In genomic region chr9:34620061-34620994, GRCh38 we compare ENCODE assay signal across 8 cellular contexts.
A peak's percentile ranks its signal among the peaks of the same experiment; 100 is the strongest.
DNase-seq lines count a peak whose midpoint lies in the region; ATAC-seq and TF ChIP-seq lines count a peak whose summit lies in the region.

DCTN3 (minus strand) TSS chr9:34620495; CDS start chr9:34620464, 31 bp downstream.

- DNase-seq in ACHN (peak; percentile 89), NCI-H2227 treated with DMSO at 0.1 percent for 48 hours (lab: John Stamatoyannopoulos, UW) (peak; percentile 87), cardiac fibroblast (ENCODE audit: low read depth in 2 of 2) (peak; percentile 96 to 97), iris pigment epithelial cell (ENCODE audit: low read depth) (peak; percentile 96)
- DNase-seq in stimulated activated CD4-positive, alpha-beta T cell treated with anti-CD3 and anti-CD28 coated beads, Interleukin-12 subunit alpha, Interleukin-12 subunit beta, amount 100 ng/mL, for 24 hours (ENCODE audit: low read depth in 2 of 2): peak; percentile 85 to 86

- in situ Hi-C loops in ACHN (cut with HindIII; ENCODE audit: low pct_ligation_motif_present, low pct_unique_long_range_greater_than_20kb, low sequenced_read_pairs): no loop called here

- ATAC-seq in GM18870 (IDR thresholded peaks at IDR 0.05; ENCODE audit: unreplicated experiment) (peak; percentile 96), HG03135 (IDR thresholded peaks at IDR 0.05; ENCODE audit: unreplicated experiment) (peak; percentile 96)

- no peak for TF ChIP-seq CTCF in WI38 (IDR thresholded peaks at IDR 0.05; ENCODE audit: low read depth, low read length)
- TF ChIP-seq CTCF in cardiac fibroblast (IDR thresholded peaks at IDR 0.05; ENCODE audit: low read depth, low read length): no peak

- H3K4me3 ChIP-seq in WI38 (ENCODE audit: low read depth, low read length): peak within 1 kb of the TSS; percentile 99
- H3K4me3 ChIP-seq in cardiac fibroblast (replicated peaks in 1 of 2; ENCODE audit: low read depth in 2 of 2, low read length in 2 of 2): peak within 1 kb of the TSS; percentile 90 to 92

Comparison
In these comparisons a context has a peak if more than half of its experiments do, and no peak if none do; other contexts are left out.
1. Peak in every context shown above with its lines: DNase-seq, ATAC-seq and H3K4me3 ChIP-seq.